1 cellular context compared by ENCODE assay signal in genomic region chr3:142726017-142726416, GRCh38.
A peak's percentile ranks its signal among the peaks of the same experiment; 100 is the strongest.
TF ChIP-seq lines count a peak whose summit lies in the region.

No MANE protein-coding gene starts in this region.

TF ChIP-seq in HepG2, 621 proteins besides CTCF, POLR2A, EP300 and RAD21 (continued from another document):
- TF ChIP-seq PRDM15 (CRISPR knock-in tag; IDR thresholded peaks at IDR 0.05) = peak; percentile 68; the same call in 1 of the 2 replicates
